8 cellular contexts compared by ENCODE assay signal in the genomic region with DNA sequence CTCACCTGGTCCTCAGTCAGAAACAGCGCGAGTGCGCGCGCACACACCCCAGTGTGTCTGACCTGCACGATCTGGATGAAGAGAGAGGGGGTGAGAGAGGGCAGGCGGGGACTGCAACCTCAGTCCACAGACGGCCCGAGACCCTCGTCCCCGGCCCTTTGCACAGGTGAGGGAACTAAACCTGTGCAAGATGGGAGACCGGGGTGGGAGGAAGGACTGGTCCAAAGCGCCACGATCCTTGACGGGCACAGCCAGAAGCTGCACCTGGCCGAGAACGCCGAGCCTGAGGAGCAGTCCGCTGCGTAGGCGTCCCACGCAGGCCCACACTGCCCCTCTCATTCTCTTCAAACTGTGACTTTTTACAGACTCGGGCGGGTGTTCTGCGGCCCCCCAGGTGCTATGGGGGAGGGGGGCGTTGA. TPM values are rescaled to one million over a fixed set of nuclear protein-coding genes. Genes with fewer than 3 reads are reported as not detected.
A peak's percentile ranks its signal among the peaks of the same experiment; 100 is the strongest.
DNase-seq lines count a peak whose midpoint lies in the region; ATAC-seq, FAIRE-seq and TF ChIP-seq lines count a peak whose summit lies in the region.

No MANE protein-coding gene starts in this region.

- 0 out of 2 replicates have a peak overlapping the region, but pooled peaks have one; percentile 10 for H3K9ac ChIP-seq in OCI-LY3 (ENCODE audit: low read length)

- no peak for FAIRE-seq in pancreas (lab: Jason Lieb, UNC)

- H3K36me3 ChIP-seq in OCI-LY3 (replicated peaks; ENCODE audit: low read depth, low read length) (peaks cover 26% of the 10 kb centered on the region), pancreas (no peaks in the 10 kb centered on the region)

- H3K27ac ChIP-seq in OCI-LY3 (ENCODE audit: low read length), result no peak overlapping the region
- peak overlapping the region; percentile 33 to 50 (median 42) for H3K27ac ChIP-seq in pancreas

- H3K9me3 ChIP-seq in OCI-LY3 (ENCODE audit: insufficient read depth, low read length) (no peaks in the 10 kb centered on the region), pancreas (no peaks in the 10 kb centered on the region)

- H2AFZ ChIP-seq in OCI-LY3 (ENCODE audit: low read depth, low read length), result no peak overlapping the region

- H3K27me3 ChIP-seq in OCI-LY3 (ENCODE audit: low read depth, low read length) (no peaks in the 10 kb centered on the region), pancreas (no peaks in the 10 kb centered on the region)

- WGBS in pancreas, 2 donors, result 20% methylated on average over 19 to 26 of the region's 26 CpGs

- DNase-seq in DMS53 treated with DMSO at 0.1 percent for 48 hours (lab: John Stamatoyannopoulos, UW; ENCODE audit: unreplicated experiment), result peak; percentile 41
- peak in 4 of 6 donors; percentile 28 to 72 (median 58) for DNase-seq in pancreas
- DNase-seq in NCI-H2171 treated with DMSO at 0.1 percent for 48 hours (lab: John Stamatoyannopoulos, UW), result no peak
- DNase-seq in NCI-H1930 (lab: John Stamatoyannopoulos, UW), result no peak
- DNase-seq in EL, result no peak

- peak; percentile 13 for ATAC-seq in esophagus mucosa
- peak; percentile 6 to 20 (median 9) for ATAC-seq in pancreas
- ATAC-seq in HG02610 (IDR thresholded peaks at IDR 0.05; ENCODE audit: unreplicated experiment), result no peak

- TF ChIP-seq CTCF in OCI-LY3 (IDR thresholded peaks at IDR 0.05; ENCODE audit: low read depth, low read length), result no peak
- TF ChIP-seq CTCF in pancreas (IDR thresholded peaks at IDR 0.05), result no peak

- peaks cover 23% of the 10 kb centered on the region for H3K79me2 ChIP-seq in OCI-LY3 (ENCODE audit: low read length)

- peak overlapping the region; percentile 66 for H3K4me2 ChIP-seq in OCI-LY3 (ENCODE audit: low read length)

- intact Hi-C loops in pancreas (cut with DNase I), result no loop called here

- no peaks in the 10 kb centered on the region for H4K20me1 ChIP-seq in OCI-LY3 (ENCODE audit: insufficient read depth, low read length)

- peaks cover 43% of the 10 kb centered on the region for H3K4me1 ChIP-seq in OCI-LY3 (ENCODE audit: low read length)
- H3K4me1 ChIP-seq in pancreas, result peaks cover 2 to 13% (median 3%) of the 10 kb centered on the region in 3 donors

- H3K4me3 ChIP-seq in OCI-LY3 (ENCODE audit: low read length) (peak overlapping the region; percentile 76), pancreas (peak overlapping the region; percentile 32 to 77 (median 62))

RNA-seq across cellular contexts. Expression of gene IQCC, which starts 0.5 kb away (rescaled TPM):
- total RNA-seq in esophagus mucosa, result 1.3 TPM
- 1 to 10 TPM; 1.1 to 1.7 (median 1.2) TPM for total RNA-seq in pancreas
- polyA plus RNA-seq in pancreas, result 1 to 10 TPM; 4.1 to 5.5 TPM

RNA-seq across cellular contexts. Expression of gene DCDC2B, which starts 3.9 kb away (rescaled TPM):
- total RNA-seq in esophagus mucosa (not detected), pancreas (not detected)
- under 1 TPM; 0.05 to 0.11 TPM for polyA plus RNA-seq in pancreas

RNA-seq across cellular contexts. Expression of gene CCDC28B, which starts 4.6 kb away (rescaled TPM):
- total RNA-seq in esophagus mucosa (1.1 TPM), pancreas (1 to 10 TPM; 1.6 to 4.7 (median 3.0) TPM)
- 1 to 10 TPM; 8.4 to 8.5 TPM for polyA plus RNA-seq in pancreas

RNA-seq across cellular contexts. Expression of gene TMEM234, which starts 17.2 kb away (rescaled TPM):
- total RNA-seq in esophagus mucosa, result 11.0 TPM
- total RNA-seq in pancreas, result 10 to 100 TPM in 1 of 6 donors, 1 to 10 TPM in 5; 6.2 to 15.2 (median 8.2) TPM
- 10 to 100 TPM; 19.2 to 23.5 TPM for polyA plus RNA-seq in pancreas

RNA-seq across cellular contexts. Expression of gene EIF3I, which starts 17.3 kb away (rescaled TPM):
- total RNA-seq in esophagus mucosa, result 175 TPM
- 100 to 1,000 TPM in 1 of 6 donors, 10 to 100 TPM in 5; 63.4 to 101 (median 81.0) TPM for total RNA-seq in pancreas
- 100 to 1,000 TPM in 1 of 2 donors, 10 to 100 TPM in 1; 82.0 to 107 TPM for polyA plus RNA-seq in pancreas

Comparison
In these comparisons a context has a peak if more than half of its experiments do, and no peak if none do; other contexts are left out.
1. DNase-seq: peak in DMS53 treated with DMSO at 0.1 percent for 48 hours (single experiment) and pancreas (4 of 6); none in NCI-H2171 treated with DMSO at 0.1 percent for 48 hours (single experiment), NCI-H1930 (0 of 2) and EL (single experiment).